Comparison of ENCODE assay signal across 18 cellular contexts in genomic region chr5:154652746-154653417, GRCh38.
DNase-seq lines count a peak whose midpoint lies in the region; ATAC-seq and TF ChIP-seq lines count a peak whose summit lies in the region.
"Had no signal": no experiment of that assay in that cellular context is flagged by ENCODE, and none has a peak within 500 bp of the region (broad histone marks: within the 10 kb centered on the region; RNA-seq: fewer than 3 reads in every experiment).

No MANE protein-coding gene starts in this region.

- no peaks in the 10 kb centered on the region for H3K9me3 ChIP-seq in IMR-90 (ENCODE audit: control insufficient read depth, insufficient read depth, low read length)
- no peaks in the 10 kb centered on the region for H3K9me3 ChIP-seq in HAP-1
- H3K9me3 ChIP-seq in osteoblast (ENCODE audit: low read depth, low read length) = no peaks in the 10 kb centered on the region

- CTCF ChIA-PET in Calu3 (lab: Charles Lee) (interaction anchor here (0.6 to 1.7 kb wide), 4 partner anchors 100 to 304 kb away, joined by 3 to 12 read pairs (median 4); no protein-coding TSS in a partner anchor), IMR-90 (lab: Yijun Ruan, JAX) (interaction anchor here (0.9 kb wide), 1 partner anchor 151 kb away, joined by 3 read pairs; no protein-coding TSS in a partner anchor)

- H3K4me1 Mint-ChIP-seq in Calu3 (ENCODE audit: low read depth, unreplicated experiment) = peaks cover 7% of the 10 kb centered on the region
- peaks cover 11% of the 10 kb centered on the region for H3K4me1 Mint-ChIP-seq in type B pancreatic cell (ENCODE audit: unreplicated experiment)

- DNase-seq in Calu3 = peak; percentile 38
- DNase-seq in IMR-90 = no peak
- DNase-seq in dermis microvascular lymphatic vessel endothelial cell (ENCODE audit: low read depth in 2 of 2) = peak; percentile 6 to 28
- DNase-seq in lung microvascular endothelial cell (ENCODE audit: low read depth in 2 of 2) = peak; percentile 9 to 27
- DNase-seq in type B pancreatic cell (ENCODE audit: extremely low spot score, unreplicated experiment) = no peak
- no peak for DNase-seq in HAP-1 (ENCODE audit: low spot score in 2 of 2)
- no peak for DNase-seq in osteoblast (ENCODE audit: insufficient read length, low spot score, missing footprints)
- DNase-seq: activated CD8-positive, alpha-beta memory T cell treated with anti-CD3 and anti-CD28 coated beads for 24 hours; aorta; DMS153; left ventricle myocardium superior; MV-4-11; naive thymus-derived CD4-positive, alpha-beta T cell; NCI-H2029 treated with DMSO at 0.1 percent for 48 hours; NCI-H774; T-cell had no signal

- H2AK9ac ChIP-seq in IMR-90 (replicated peaks; ENCODE audit: low read depth, low read length, poor library complexity) = no peak overlapping the region

- H3K9me1 ChIP-seq in IMR-90 (ENCODE audit: insufficient read depth, low read length) = no peaks in the 10 kb centered on the region

- H3K36me3 ChIP-seq in IMR-90 (ENCODE audit: control insufficient read depth, insufficient read depth, low read length) (no peaks in the 10 kb centered on the region), HAP-1 (replicated peaks) (no peaks in the 10 kb centered on the region), osteoblast (ENCODE audit: insufficient read depth, low read length) (no peaks in the 10 kb centered on the region)

- TF ChIP-seq CTCF in Calu3 (IDR thresholded peaks at IDR 0.05; ENCODE audit: unreplicated experiment) (no peak), IMR-90 (conservative IDR thresholded peaks at IDR 0.05; ENCODE audit: low read depth, low read length) (no peak; the same call in 1 of the 2 replicates), type B pancreatic cell (conservative IDR thresholded peaks at IDR 0.05) (no peak), osteoblast (IDR thresholded peaks at IDR 0.05; ENCODE audit: extremely low read depth, low read depth, low read length) (no peak)

- H4K91ac ChIP-seq in IMR-90 (ENCODE audit: insufficient read depth, low read depth, low read length) = no peak overlapping the region

- H3K56ac ChIP-seq in IMR-90 (ENCODE audit: extremely low read depth, insufficient read depth, low read length) = no peak overlapping the region

- no peaks in the 10 kb centered on the region for H3K79me2 ChIP-seq in osteoblast (ENCODE audit: insufficient read depth, low read length)

- H2BK120ac ChIP-seq in IMR-90 (ENCODE audit: low read depth, low read length) = no peak overlapping the region

- TF ChIP-seq POLR2A in IMR-90 (IDR thresholded peaks at IDR 0.05; ENCODE audit: low read depth, low read length) = no peak

- no peak overlapping the region for H3K9ac ChIP-seq in IMR-90 (ENCODE audit: low read depth, low read length)

- H3K14ac ChIP-seq in IMR-90 (replicated peaks; ENCODE audit: low read depth, low read length) = no peak overlapping the region

- no peak overlapping the region for H2AK5ac ChIP-seq in IMR-90 (ENCODE audit: low read depth, low read length)

- H3K27ac Mint-ChIP-seq in Calu3 (ENCODE audit: unreplicated experiment) = no peak overlapping the region
- no peak overlapping the region for H3K27ac Mint-ChIP-seq in type B pancreatic cell
- H3K27ac Mint-ChIP-seq: T-cell had no signal

- peaks cover under 1% of the 10 kb centered on the region for H3K36me3 Mint-ChIP-seq in Calu3 (ENCODE audit: insufficient read depth, unreplicated experiment)
- no peaks in the 10 kb centered on the region for H3K36me3 Mint-ChIP-seq in type B pancreatic cell
- H3K36me3 Mint-ChIP-seq: naive thymus-derived CD4-positive, alpha-beta T cell; T-cell had no signal

- H3K9me3 Mint-ChIP-seq in Calu3 (ENCODE audit: low read depth, unreplicated experiment) (no peaks in the 10 kb centered on the region), type B pancreatic cell (no peaks in the 10 kb centered on the region)
- H3K9me3 Mint-ChIP-seq: dendritic cell treated with granulocyte-macrophage colony-stimulating factor and Interleukin-4, amounts not matched to agents 40 ng/mL and 50 ng/mL, for 4 days; naive thymus-derived CD4-positive, alpha-beta T cell; T-cell had no signal

- no CpG with 5 or more reads among the region's 5 CpGs for WGBS in IMR-90 (ENCODE audit: extremely low coverage in 2 of 2, insufficient read length in 1 of 2), 2 experiments

- H4K8ac ChIP-seq in IMR-90 (ENCODE audit: low read depth in 2 of 2, low read length in 2 of 2) = no peak overlapping the region

- H3K4me2 ChIP-seq in IMR-90 (ENCODE audit: low read depth, low read length) (no peak overlapping the region), osteoblast (ENCODE audit: insufficient read depth, low read length) (no peak overlapping the region)

- H3K4me1 ChIP-seq in IMR-90 (ENCODE audit: control insufficient read depth, insufficient read depth, low read length) (peaks cover 4% of the 10 kb centered on the region; the same call in 1 of the 2 replicates), HAP-1 (peaks cover 8% of the 10 kb centered on the region), osteoblast (ENCODE audit: insufficient read depth, low read length) (peaks cover 5% of the 10 kb centered on the region)

- H2BK20ac ChIP-seq in IMR-90 (ENCODE audit: low read depth, low read length) = no peak overlapping the region

- no peak overlapping the region for H2BK15ac ChIP-seq in IMR-90 (ENCODE audit: low read depth, low read length)

- no peak overlapping the region for H3K4me3 ChIP-seq in IMR-90 (ENCODE audit: insufficient read depth, low read depth, low read length)
- no peak overlapping the region for H3K4me3 ChIP-seq in HAP-1
- H3K4me3 ChIP-seq in osteoblast (ENCODE audit: insufficient read depth, low read length) = no peak overlapping the region

- dilution Hi-C loops in IMR-90 (cut with HindIII; ENCODE audit: low sequenced_read_pairs, unreplicated experiment) = no loop called here

- H3K79me1 ChIP-seq in IMR-90 (ENCODE audit: low read depth in 1 of 2, low read length in 2 of 2) = no peaks in the 10 kb centered on the region

- no TSS peak for BruUV-seq in Calu3 (replicated peaks; lab: Mats Ljungman, UMichigan)
- BruUV-seq in IMR-90 (replicated peaks; lab: Mats Ljungman, UMichigan) = no TSS peak

- H3K27ac ChIP-seq in IMR-90 (ENCODE audit: insufficient read depth, low read length) = no peak overlapping the region
- no peak overlapping the region for H3K27ac ChIP-seq in osteoblast (ENCODE audit: low read depth, low read length)

- no peak overlapping the region for H4K5ac ChIP-seq in IMR-90 (ENCODE audit: low read depth, low read length)

- H3K27me3 Mint-ChIP-seq in Calu3 (ENCODE audit: unreplicated experiment) = no peaks in the 10 kb centered on the region
- H3K27me3 Mint-ChIP-seq in type B pancreatic cell = peaks cover 5% of the 10 kb centered on the region

- intact Hi-C loops in Calu3 (cut with micrococcal nuclease; ENCODE audit: unreplicated experiment) (loop anchor here (5.0 kb wide), 1 partner anchor 349 kb away; no protein-coding TSS in a partner anchor), IMR-90 (cut with micrococcal nuclease) (loop anchor here (5.0 kb wide), 1 partner anchor 269 kb away; no protein-coding TSS in a partner anchor)

- H2AFZ ChIP-seq in IMR-90 (replicated peaks; ENCODE audit: low read length, poor library complexity) (no peak overlapping the region), osteoblast (ENCODE audit: low read length) (no peak overlapping the region)

- H3K23ac ChIP-seq in IMR-90 (ENCODE audit: low read depth, low read length) = no peak overlapping the region

- H2BK5ac ChIP-seq in IMR-90 (ENCODE audit: low read depth, low read length, poor library complexity, severe bottlenecking) = no peak overlapping the region

- no peak overlapping the region for H3K4me3 Mint-ChIP-seq in Calu3 (ENCODE audit: low read depth, unreplicated experiment)
- H3K4me3 Mint-ChIP-seq in type B pancreatic cell = no peak overlapping the region
- H3K4me3 Mint-ChIP-seq: dendritic cell treated with granulocyte-macrophage colony-stimulating factor and Interleukin-4, amounts not matched to agents 40 ng/mL and 50 ng/mL, for 4 days; naive thymus-derived CD4-positive, alpha-beta T cell; T-cell had no signal

- no peaks in the 10 kb centered on the region; the same call in 1 of the 2 replicates for H3K27me3 ChIP-seq in IMR-90 (ENCODE audit: control insufficient read depth, insufficient read depth, low read length)
- H3K27me3 ChIP-seq in HAP-1 (ENCODE audit: low read depth) = no peaks in the 10 kb centered on the region
- no peaks in the 10 kb centered on the region for H3K27me3 ChIP-seq in osteoblast (ENCODE audit: insufficient read depth, low read length)

- no peaks in the 10 kb centered on the region for H4K20me1 ChIP-seq in IMR-90 (ENCODE audit: insufficient read depth, low read length)
- no peaks in the 10 kb centered on the region for H4K20me1 ChIP-seq in osteoblast (ENCODE audit: insufficient read depth, low read length)

- POLR2A ChIA-PET in IMR-90 (lab: Charles Lee; ENCODE audit: unreplicated experiment) = no interaction called here

- in situ Hi-C loops in IMR-90 (cut with MboI; ENCODE audit: low sequenced_read_pairs) = no loop called here
- in situ Hi-C loops in HAP-1 (cut with MboI; ENCODE audit: low sequenced_read_pairs) = loop anchor here (5.0 kb wide), 1 partner anchor 159 kb away; no protein-coding TSS in a partner anchor

- no peak overlapping the region for H3K18ac ChIP-seq in IMR-90 (ENCODE audit: low read depth, low read length)

- no peak for ATAC-seq in IMR-90 (ENCODE audit: low read depth)
- ATAC-seq in GM19395 (IDR thresholded peaks at IDR 0.05; ENCODE audit: unreplicated experiment) = no peak
- ATAC-seq: T-cell had no signal

- peak; percentile 4; the same call in 1 of the 2 replicates for TF ChIP-seq RAD21 in IMR-90 (IDR thresholded peaks at IDR 0.05; ENCODE audit: low read length)

- no peak overlapping the region for H3K4ac ChIP-seq in IMR-90 (ENCODE audit: low read depth, low read length)

TF ChIP-seq in IMR-90, 13 proteins besides CTCF, POLR2A, EP300 and RAD21 (continues in another document):
- TF ChIP-seq ELK1 (IDR thresholded peaks at IDR 0.05; ENCODE audit: borderline replicate concordance, low read depth, low read length) (no peak), SMC3 (IDR thresholded peaks at IDR 0.05; ENCODE audit: low read depth, low read length) (no peak), MAFK (IDR thresholded peaks at IDR 0.05; ENCODE audit: low read depth, low read length) (no peak), RCOR1 (IDR thresholded peaks at IDR 0.05; ENCODE audit: insufficient replicate concordance, low read length) (no peak), MAZ (IDR thresholded peaks at IDR 0.05; ENCODE audit: borderline replicate concordance, low read depth, low read length) (no peak), CHD1 (IDR thresholded peaks at IDR 0.05; ENCODE audit: low read depth, low read length) (no peak), MXI1 (IDR thresholded peaks at IDR 0.05; ENCODE audit: borderline replicate concordance, low read depth, low read length) (no peak)

Comparison
In these comparisons a context has a peak if more than half of its experiments do, and no peak if none do; other contexts are left out.
1. DNase-seq: peak in Calu3 (single experiment), dermis microvascular lymphatic vessel endothelial cell (2 of 2) and lung microvascular endothelial cell (2 of 2); none in IMR-90 (single experiment), type B pancreatic cell (single experiment), HAP-1 (0 of 2) and osteoblast (single experiment).